In the genomic region with DNA sequence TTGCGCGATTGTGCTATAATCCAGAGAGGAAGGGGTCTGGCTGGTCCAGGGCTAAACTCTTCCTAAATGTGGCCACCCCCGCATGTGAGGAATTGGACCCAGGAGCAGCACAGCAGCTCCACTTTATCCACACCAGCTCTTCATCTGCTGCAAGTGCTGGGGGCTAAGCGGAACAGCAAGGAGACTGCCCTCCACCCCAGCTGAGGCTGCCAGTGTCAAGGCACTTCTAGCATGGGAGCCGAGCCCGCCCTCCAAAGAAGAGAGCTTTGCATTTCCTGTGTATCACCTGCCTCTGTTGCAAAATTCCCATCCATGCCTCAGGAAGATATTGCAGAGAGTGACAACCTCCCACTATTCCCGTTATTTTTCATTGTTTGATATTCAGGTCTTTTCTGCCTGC, we compare ENCODE assay signal across 21 cellular contexts.
A peak's percentile ranks its signal among the peaks of the same experiment; 100 is the strongest.
DNase-seq lines count a peak whose midpoint lies in the region; ATAC-seq, FAIRE-seq and TF ChIP-seq lines count a peak whose summit lies in the region.
"Had no signal": no experiment of that assay in that cellular context is flagged by ENCODE, and none has a peak within 500 bp of the region (broad histone marks: within the 10 kb centered on the region; RNA-seq: fewer than 3 reads in every experiment).

No MANE protein-coding gene starts in this region.

- DNase-seq in NCI-H748 (lab: John Stamatoyannopoulos, UW; ENCODE audit: unreplicated experiment) (peak; percentile 7), NCI-H748 treated with DMSO at 0.1 percent for 48 hours (lab: John Stamatoyannopoulos, UW) (no peak), mesenchymal stem cell (no peak), GM19239 (ENCODE audit: insufficient read length, low spot score) (no peak), medulla oblongata (ENCODE audit: extremely low spot score) (no peak)
- DNase-seq: Caco-2; CD4-positive, CD25-positive, alpha-beta regulatory T cell; CD8-positive, alpha-beta T cell; DMS153; DND-41; GOT3; HCEC 1CT had no signal

- H3K4me2 ChIP-seq in mesenchymal stem cell (ENCODE audit: low read length, poor library complexity, severe bottlenecking) = no peak overlapping the region
- H3K4me2 ChIP-seq: BLaER1 had no signal

- no peak overlapping the region for H4K8ac ChIP-seq in mesenchymal stem cell (ENCODE audit: low read length)

- H3K79me1 ChIP-seq in mesenchymal stem cell (replicated peaks; ENCODE audit: low read length, poor library complexity, severe bottlenecking) = no peaks in the 10 kb centered on the region

- peak overlapping the region; percentile 12 for H2BK5ac ChIP-seq in mesenchymal stem cell (ENCODE audit: low read depth, low read length, poor library complexity, severe bottlenecking)

- ATAC-seq in HG02885 (IDR thresholded peaks at IDR 0.05; ENCODE audit: poor library complexity, unreplicated experiment) = no peak
- ATAC-seq: CD8-positive, alpha-beta T cell had no signal

- H2BK120ac ChIP-seq in mesenchymal stem cell (ENCODE audit: low read depth, low read length) = no peak overlapping the region

- FAIRE-seq in GM19239 (lab: Jason Lieb, UNC) = no peak
- FAIRE-seq: A204.1, G401.6, GM12892, H54 had no signal

- H3K36me3 ChIP-seq in HEK293 (ENCODE audit: control insufficient read depth in 2 of 2, insufficient read depth in 1 of 2, low read length in 2 of 2) (no peaks in the 10 kb centered on the region), mesenchymal stem cell (ENCODE audit: control insufficient read depth in 1 of 2, insufficient read depth in 2 of 2, low read depth in 1 of 2, low read length in 2 of 2) (no peaks in the 10 kb centered on the region)
- H3K36me3 ChIP-seq: BLaER1 had no signal

- no peak overlapping the region for H3K18ac ChIP-seq in mesenchymal stem cell (ENCODE audit: low read depth in 1 of 2, low read length in 2 of 2)

- CTCF ChIA-PET in HEK293 (lab: Yijun Ruan, JAX) = interaction anchor here (0.6 to 2.0 kb wide), 7 partner anchors 17 to 538 kb away, joined by 3 to 10 read pairs (median 3); no protein-coding TSS in a partner anchor

- H3K27ac ChIP-seq in HEK293 (ENCODE audit: extremely low read depth, low read depth, low read length) = no peak overlapping the region
- no peak overlapping the region for H3K27ac ChIP-seq in mesenchymal stem cell (ENCODE audit: low read length, poor library complexity, severe bottlenecking)
- H3K27ac ChIP-seq: 22Rv1, BLaER1, C4-2B had no signal

- no peak overlapping the region for H3K14ac ChIP-seq in mesenchymal stem cell (ENCODE audit: low read length in 2 of 2)

- H4K91ac ChIP-seq in mesenchymal stem cell (ENCODE audit: low read length) = no peak overlapping the region

- TF ChIP-seq CTCF in HEK293 (tag by site-specific recombination; IDR thresholded peaks at IDR 0.05) = no peak

- H3K4me1 ChIP-seq in HEK293 (ENCODE audit: control insufficient read depth, insufficient read depth, low read length) = peaks cover 11% of the 10 kb centered on the region
- H3K4me1 ChIP-seq in mesenchymal stem cell (ENCODE audit: control insufficient read depth, insufficient read depth, low read depth, low read length) = peaks cover 2% of the 10 kb centered on the region
- H3K4me1 ChIP-seq: Caco-2 had no signal

- no peak overlapping the region for H3K23ac ChIP-seq in mesenchymal stem cell (ENCODE audit: low read length in 2 of 2)

- POLR2A ChIA-PET in HEK293 (lab: Yijun Ruan, JAX) = no interaction called here

- H2AK5ac ChIP-seq in mesenchymal stem cell (ENCODE audit: low read length, severe bottlenecking) = no peak overlapping the region

- H3K9ac ChIP-seq in mesenchymal stem cell (ENCODE audit: low read length) = no peak overlapping the region
- H3K9ac ChIP-seq: BLaER1 had no signal

- WGBS in mesenchymal stem cell = 70% methylated on average over 7 of the region's 7 CpGs

- H3K27me3 ChIP-seq in mesenchymal stem cell (ENCODE audit: control insufficient read depth in 1 of 2, insufficient read depth in 1 of 2, low read length in 2 of 2) = peaks cover 26 to 60% of the 10 kb centered on the region in 2 experiments

- H2AFZ ChIP-seq in mesenchymal stem cell (ENCODE audit: low read depth, low read length) = no peak overlapping the region

- H3K4me3 ChIP-seq in HEK293 (ENCODE audit: low read depth, low read length) (no peak overlapping the region), mesenchymal stem cell (ENCODE audit: insufficient read depth in 1 of 2, low read depth in 1 of 2, low read length in 2 of 2) (no peak overlapping the region)
- H3K4me3 ChIP-seq: BLaER1 had no signal

- no peak overlapping the region for H2BK15ac ChIP-seq in mesenchymal stem cell (ENCODE audit: low read depth, poor library complexity, severe bottlenecking)

- H3K9me3 ChIP-seq in HEK293 (ENCODE audit: control insufficient read depth, insufficient read depth, low read depth, low read length) = no peaks in the 10 kb centered on the region
- no peaks in the 10 kb centered on the region for H3K9me3 ChIP-seq in mesenchymal stem cell (ENCODE audit: control insufficient read depth, low read length)
- H3K9me3 ChIP-seq: BLaER1, Caco-2 had no signal

- no peak overlapping the region for H2BK12ac ChIP-seq in mesenchymal stem cell (ENCODE audit: low read length in 2 of 2)

- no peak overlapping the region for H3K4ac ChIP-seq in mesenchymal stem cell (ENCODE audit: low read depth in 1 of 2, low read length in 2 of 2)

TF ChIP-seq in HEK293, 187 proteins besides CTCF, POLR2A, EP300 and RAD21:
- no peak for TF ChIP-seq SP7 (tag by site-specific recombination; IDR thresholded peaks at IDR 0.05)
- TF ChIP-seq ZNF341 (tag by site-specific recombination; IDR thresholded peaks at IDR 0.05; ENCODE audit: low read depth) = peak; percentile 43; the same call in 1 of the 2 replicates
- no peak for TF ChIP-seq KLF7 (tag by site-specific recombination; IDR thresholded peaks at IDR 0.05; ENCODE audit: borderline replicate concordance)
- TF ChIP-seq, protein P1, sequence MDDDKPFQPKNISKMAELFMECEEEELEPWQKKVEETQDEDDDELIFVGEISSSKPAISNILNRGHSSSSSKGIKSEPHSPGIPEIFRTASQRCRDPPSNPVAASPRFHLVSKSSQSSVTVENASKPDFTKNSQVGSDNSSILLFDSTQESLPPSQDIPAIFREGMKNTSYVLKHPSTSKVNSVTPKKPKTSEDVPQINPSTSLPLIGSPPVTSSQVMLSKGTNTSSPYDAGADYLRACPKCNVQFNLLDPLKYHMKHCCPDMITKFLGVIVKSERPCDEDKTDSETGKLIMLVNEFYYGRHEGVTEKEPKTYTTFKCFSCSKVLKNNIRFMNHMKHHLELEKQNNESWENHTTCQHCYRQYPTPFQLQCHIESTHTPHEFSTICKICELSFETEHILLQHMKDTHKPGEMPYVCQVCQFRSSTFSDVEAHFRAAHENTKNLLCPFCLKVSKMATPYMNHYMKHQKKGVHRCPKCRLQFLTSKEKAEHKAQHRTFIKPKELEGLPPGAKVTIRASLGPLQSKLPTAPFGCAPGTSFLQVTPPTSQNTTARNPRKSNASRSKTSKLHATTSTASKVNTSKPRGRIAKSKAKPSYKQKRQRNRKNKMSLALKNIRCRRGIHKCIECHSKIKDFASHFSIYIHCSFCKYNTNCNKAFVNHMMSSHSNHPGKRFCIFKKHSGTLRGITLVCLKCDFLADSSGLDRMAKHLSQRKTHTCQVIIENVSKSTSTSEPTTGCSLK (tag by site-specific recombination; IDR thresholded peaks at IDR 0.05) = no peak
